In the genomic region with DNA sequence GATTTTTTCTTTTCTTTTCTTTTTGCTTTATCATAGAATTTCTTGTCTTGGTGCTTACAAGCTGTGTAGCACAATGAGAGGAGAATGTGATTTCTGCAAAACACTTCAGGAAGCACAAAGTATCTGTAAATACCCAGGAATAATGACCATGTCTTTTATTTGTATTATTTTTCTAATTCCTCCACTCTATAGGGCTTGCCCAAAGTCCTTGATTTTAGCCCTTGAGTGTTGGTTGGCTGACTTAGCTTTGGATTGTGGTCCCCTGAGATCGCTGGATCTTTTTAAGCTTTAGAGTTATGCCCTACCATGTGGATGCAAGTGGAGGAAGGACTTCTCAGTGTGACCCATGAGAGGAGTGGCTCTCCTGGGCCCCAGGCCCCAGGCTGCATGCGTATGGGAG, we compare ENCODE assay signal across 7 cellular contexts. TPM values are rescaled to one million over a fixed set of nuclear protein-coding genes. Genes with fewer than 3 reads are reported as not detected.
"Had no signal": no experiment of that assay in that cellular context is flagged by ENCODE, and none has a peak within 500 bp of the region (broad histone marks: within the 10 kb centered on the region; RNA-seq: fewer than 3 reads in every experiment).

No MANE protein-coding gene starts in this region.

RNA-seq across cellular contexts. Expression of a gene that starts 52.2 kb away (rescaled TPM):
- total RNA-seq: cerebellum, chondrocyte, colonic mucosa, dermis blood vessel endothelial cell, dermis microvascular lymphatic vessel endothelial cell, endodermal cell, frontal cortex had no signal
